In genomic region chr1:103336376-103336775, GRCh38 we compare ENCODE assay signal across 15 cellular contexts.
"Had no signal": no experiment of that assay in that cellular context is flagged by ENCODE, and none has a peak within 500 bp of the region (broad histone marks: within the 10 kb centered on the region; RNA-seq: fewer than 3 reads in every experiment).

No MANE protein-coding gene starts in this region.

- H3K4me3 ChIP-seq: heart right ventricle, lung, mucosa of descending colon, sigmoid colon, thyroid gland, uterus had no signal

- ATAC-seq: activated CD4-positive, CD25-positive, alpha-beta regulatory T cell treated with anti-CD3 and anti-CD28 coated beads, Interleukin-2, amount 50 U/mL, for 24 hours; heart right ventricle; left colon; mucosa of descending colon; naive thymus-derived CD8-positive, alpha-beta T cell had no signal

- DNase-seq: activated CD4-positive, alpha-beta T cell treated with anti-CD3 and anti-CD28 coated beads, Interleukin-2, amount 50 U/mL, for 1 hour; activated naive CD4-positive, alpha-beta T cell treated with Interleukin-2 at 50 U/mL for 16 hours; effector memory CD4-positive, alpha-beta T cell; heart right ventricle; left colon; mucosa of descending colon; naive thymus-derived CD8-positive, alpha-beta T cell; sigmoid colon; stimulated activated CD4-positive, alpha-beta T cell treated with anti-CD3 and anti-CD28 coated beads, Interleukin-12 subunit alpha, Interleukin-12 subunit beta, amount 100 ng/mL, for 4 hours; stimulated activated CD4-positive, alpha-beta T cell treated with anti-CD3 and anti-CD28 coated beads, Interleukin-2, amount 100 ng/mL, for 24 hours; thyroid gland; uterus had no signal

- H3K9me3 ChIP-seq: heart right ventricle, mucosa of descending colon, sigmoid colon, thyroid gland, uterus had no signal

- H3K36me3 ChIP-seq: heart right ventricle, sigmoid colon, thyroid gland, uterus had no signal

- H3K27me3 ChIP-seq: heart right ventricle, sigmoid colon, thyroid gland, uterus had no signal

- H3K4me1 ChIP-seq: heart right ventricle, sigmoid colon, uterus had no signal

- FAIRE-seq: frontal cortex had no signal

- H3K27ac ChIP-seq: heart right ventricle, sigmoid colon, thyroid gland, uterus had no signal
